ENCODE assay signal across 19 cellular contexts in the genomic region with DNA sequence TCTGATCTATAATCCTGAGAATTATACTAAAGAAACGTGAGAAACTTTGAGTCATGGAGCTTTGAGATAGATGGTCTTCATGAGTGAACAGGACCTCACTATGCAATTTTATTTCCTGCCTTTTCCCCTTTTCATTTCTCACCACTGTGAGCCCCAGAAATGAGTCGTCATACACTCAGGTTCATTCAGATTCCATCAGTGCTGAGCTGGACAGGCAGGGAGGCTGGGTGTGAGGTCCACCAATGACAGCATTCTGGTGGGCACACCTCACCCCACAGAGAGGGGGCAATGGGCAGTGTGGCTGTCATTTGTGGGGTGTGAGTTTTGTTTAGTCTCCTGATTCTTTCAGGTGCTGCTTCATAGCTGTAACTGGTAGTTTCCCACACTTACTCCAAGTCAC. TPM values are rescaled to one million over a fixed set of nuclear protein-coding genes. Genes with fewer than 3 reads are reported as not detected.
DNase-seq lines count a peak whose midpoint lies in the region; ATAC-seq, FAIRE-seq and TF ChIP-seq lines count a peak whose summit lies in the region.
"Had no signal": no experiment of that assay in that cellular context is flagged by ENCODE, and none has a peak within 500 bp of the region (broad histone marks: within the 10 kb centered on the region; RNA-seq: fewer than 3 reads in every experiment).

No MANE protein-coding gene starts in this region.

- TF ChIP-seq POLR2A in A549 (IDR thresholded peaks at IDR 0.05; ENCODE audit: low read length): no peak

- peak in 1 of 2 experiments; percentile 37; a peak in 1 of 6 replicates for ATAC-seq in A549
- no peak for ATAC-seq in GM18498 (IDR thresholded peaks at IDR 0.05; ENCODE audit: unreplicated experiment)
- ATAC-seq: HCT116, heart left ventricle, right cardiac atrium had no signal

- no peak for TF ChIP-seq RAD21 in A549 (conservative IDR thresholded peaks at IDR 0.05 in 1 of 2, IDR thresholded peaks at IDR 0.05 in 1 of 2)

- WGBS in A549 (ENCODE audit: missing lambda C conversion rate): 58% methylated on average over 2 of the region's 2 CpGs

- POLR2A ChIA-PET in A549 (lab: Yijun Ruan, JAX): no interaction called here
- POLR2A ChIA-PET in CD4-positive, alpha-beta memory T cell (lab: Charles Lee; ENCODE audit: partially characterized antibody): interaction anchor here (1.0 to 3.7 kb wide), 9 partner anchors 11 to 96 kb away, joined by 3 to 17 read pairs (median 5); a partner anchor contains a TSS

- peak overlapping the region in 1 of 8 donors; percentile 27 for H3K4me3 Mint-ChIP-seq in CD4-positive, alpha-beta memory T cell
- H3K4me3 Mint-ChIP-seq: type B pancreatic cell had no signal

- H3K27ac Mint-ChIP-seq in CD4-positive, alpha-beta memory T cell: peak overlapping the region in 6 of 7 donors; percentile 33 to 90 (median 66)
- H3K27ac Mint-ChIP-seq: type B pancreatic cell had no signal

- CTCF ChIA-PET in A549 (lab: Yijun Ruan, JAX): interaction anchor here (1.0 to 2.4 kb wide), 3 partner anchors 8 to 13 kb away, joined by 3 to 11 read pairs (median 3); no protein-coding TSS in a partner anchor
- CTCF ChIA-PET in CD4-positive, alpha-beta memory T cell (lab: Charles Lee; ENCODE audit: partially characterized antibody): interaction anchor here (1.0 to 10.5 kb wide), 5 partner anchors 12 to 89 kb away, joined by 3 to 153 read pairs (median 5); a partner anchor contains a TSS

- H3K9me3 ChIP-seq in A549 (no peaks in the 10 kb centered on the region), kidney (ENCODE audit: control insufficient read depth in 1 of 2, low read length in 2 of 2) (no peaks in the 10 kb centered on the region)
- H3K9me3 ChIP-seq in CD4-positive, alpha-beta memory T cell (ENCODE audit: control insufficient read depth in 1 of 2, low read length in 2 of 2): no peaks in the 10 kb centered on the region
- H3K9me3 ChIP-seq: heart left ventricle had no signal

- H3K4me1 ChIP-seq in A549 (no peaks in the 10 kb centered on the region), kidney (ENCODE audit: control insufficient read depth in 1 of 2, insufficient read depth in 1 of 2, low read depth in 1 of 2, low read length in 2 of 2) (no peaks in the 10 kb centered on the region)
- peaks cover 82% of the 10 kb centered on the region for H3K4me1 ChIP-seq in CD4-positive, alpha-beta memory T cell (ENCODE audit: insufficient read depth, low read length)

- H3K4me1 Mint-ChIP-seq in CD4-positive, alpha-beta memory T cell: peaks cover 58 to 74% (median 63%) of the 10 kb centered on the region in 4 donors

- no peak overlapping the region for H3K9ac ChIP-seq in kidney (ENCODE audit: low read length in 2 of 2)

- H3K4me2 ChIP-seq in A549: no peak overlapping the region

- TF ChIP-seq CTCF in A549 (IDR thresholded peaks at IDR 0.05) (no peak), fibroblast of mammary gland (conservative IDR thresholded peaks at IDR 0.05; ENCODE audit: control insufficient read depth, insufficient read depth, low read depth, low read length) (no peak), kidney (IDR thresholded peaks at IDR 0.05; ENCODE audit: borderline replicate concordance, extremely low read depth, insufficient read depth) (no peak)

- intact Hi-C loops in CD4-positive, alpha-beta memory T cell (cut with micrococcal nuclease): no loop called here
- intact Hi-C loops in kidney (cut with DNase I): no loop called here

- H3K36me3 Mint-ChIP-seq in CD4-positive, alpha-beta memory T cell: peaks cover 5 to 10% of the 10 kb centered on the region in 2 donors
- H3K36me3 Mint-ChIP-seq: type B pancreatic cell had no signal

- H3K27ac ChIP-seq in A549 (no peak overlapping the region), kidney (ENCODE audit: low read depth in 2 of 2, low read length in 2 of 2) (no peak overlapping the region)
- H3K27ac ChIP-seq in CD4-positive, alpha-beta memory T cell (ENCODE audit: low read depth, low read length): peak overlapping the region; percentile 88
- H3K27ac ChIP-seq: heart left ventricle had no signal

- no peaks in the 10 kb centered on the region for H3K9me3 Mint-ChIP-seq in CD4-positive, alpha-beta memory T cell
- H3K9me3 Mint-ChIP-seq: type B pancreatic cell had no signal

- no peaks in the 10 kb centered on the region for H3K27me3 Mint-ChIP-seq in CD4-positive, alpha-beta memory T cell

- FAIRE-seq in A549 (lab: Jason Lieb, UNC) (no peak), kidney (lab: Jason Lieb, UNC) (no peak)

- no peaks in the 10 kb centered on the region for H3K36me3 ChIP-seq in CD4-positive, alpha-beta memory T cell (ENCODE audit: insufficient read depth, low read length)
- H3K36me3 ChIP-seq in kidney (ENCODE audit: control insufficient read depth in 1 of 2, insufficient read depth in 2 of 2, low read length in 2 of 2): peaks cover 0 to 3% of the 10 kb centered on the region in 2 donors

- no peak for TF ChIP-seq EP300 in A549 (IDR thresholded peaks at IDR 0.05)

- DNase-seq in A549 (ENCODE audit: low read depth in 1 of 2, low spot score in 1 of 2) (no peak), M059J (ENCODE audit: low read depth) (peak; percentile 11), fibroblast of mammary gland (ENCODE audit: low read depth) (peak; percentile 12), kidney (no peak), amniotic stem cell (lab: John Stamatoyannopoulos, UW) (no peak), GDM1 (lab: John Stamatoyannopoulos, UW) (no peak)
- DNase-seq in CD4-positive, alpha-beta memory T cell: no peak
- DNase-seq: activated gamma-delta T cell, AML-193, Calu3, heart left ventricle, NCI-H2171 treated with DMSO at 0.1 percent for 48 hours, NCI-H69, nucleus accumbens, right cardiac atrium, SHP77 had no signal

- H3K27me3 ChIP-seq in CD4-positive, alpha-beta memory T cell (ENCODE audit: insufficient read depth, low read length): no peaks in the 10 kb centered on the region
- H3K27me3 ChIP-seq: heart left ventricle had no signal

- H3K4me3 ChIP-seq in A549: no peak overlapping the region
- no peak overlapping the region for H3K4me3 ChIP-seq in CD4-positive, alpha-beta memory T cell (ENCODE audit: low read length in 2 of 2)
- H3K4me3 ChIP-seq in fibroblast of mammary gland (ENCODE audit: control insufficient read depth, low read depth, low read length): no peak overlapping the region
- H3K4me3 ChIP-seq in kidney (ENCODE audit: low read length in 2 of 2): no peak overlapping the region
- H3K4me3 ChIP-seq: heart left ventricle had no signal

TF ChIP-seq in A549, 52 proteins besides CTCF, POLR2A, EP300 and RAD21:
- no peak for TF ChIP-seq HDAC2 (IDR thresholded peaks at IDR 0.05)
- TF ChIP-seq POLR2AphosphoS2 (conservative IDR thresholded peaks at IDR 0.05; ENCODE audit: low read length): 0 out of 2 replicates have a peak, but pooled peaks have one; percentile 38
- no peak for TF ChIP-seq TP53 (CRISPR knock-in tag; IDR thresholded peaks at IDR 0.05)

RNA-seq across cellular contexts. Expression of a gene that starts 16.9 kb away (rescaled TPM):
- polyA plus RNA-seq in A549 (2011; rRNA removed): not detected in 2 replicates
- not detected in 2 replicates for polyA plus RNA-seq in A549 (2012; cell fraction: cytosol; rRNA removed)
- not detected in 2 replicates for polyA plus RNA-seq in A549 (2012; cell fraction: nucleus; rRNA removed)
- polyA plus RNA-seq in A549 (2017; fragmentation: RNase III; extraction: RNeasy Plus Mini Kit Qiagen cat#74134 plus additional on column Dnase treatment): not detected in 3 replicates
- polyA minus RNA-seq in A549 (2011; rRNA and poly(A)+ RNA removed): not detected in 2 replicates
- total RNA-seq in CD4-positive, alpha-beta memory T cell: 10 to 100 TPM; 36.1 to 36.6 TPM
- 10 to 100 TPM; 25.8 to 28.8 TPM for polyA plus RNA-seq in CD4-positive, alpha-beta memory T cell
- not detected in 2 replicates for total RNA-seq in M059J (2014; rRNA removed; shearing (Covaris generic))
- total RNA-seq in kidney: 2.7 TPM
- polyA plus RNA-seq in kidney (ENCODE audit: insufficient read depth, low read depth, low replicate concordance): not detected
- total RNA-seq: Calu3 had no signal

Comparison
In these comparisons a context has a peak if more than half of its experiments do, and no peak if none do; other contexts are left out.
1. DNase-seq: peak in M059J (single experiment) and fibroblast of mammary gland (single experiment); none in A549 (0 of 2), CD4-positive, alpha-beta memory T cell (0 of 5), kidney (single experiment), amniotic stem cell (single experiment) and GDM1 (single experiment).
2. RNA of a gene that starts 16.9 kb away (total RNA-seq): 36.1 to 36.6 TPM in CD4-positive, alpha-beta memory T cell; 2.7 TPM in kidney (single experiment) and not detected in M059J; every median in the first group is over 10 times any median in the second.